15 cellular contexts compared by ENCODE assay signal in the genomic region with DNA sequence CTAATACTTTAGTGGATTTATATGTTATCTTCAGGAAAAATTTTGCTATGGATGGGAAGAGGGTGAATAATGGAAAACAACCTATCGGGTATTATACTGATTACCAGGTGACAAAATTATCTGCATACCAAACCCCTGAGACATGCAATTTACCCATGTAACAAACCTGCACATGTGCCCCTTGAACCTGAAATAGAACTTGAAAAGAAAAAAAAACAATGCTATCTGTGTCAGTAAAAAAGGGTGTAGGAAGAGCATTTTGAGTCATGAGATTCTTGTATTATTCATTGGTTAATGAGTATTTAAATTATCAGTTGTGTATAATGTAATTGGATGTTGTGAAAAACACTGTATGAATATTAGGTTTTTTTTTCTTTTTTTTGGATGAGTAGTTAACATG.
"Had no signal": no experiment of that assay in that cellular context is flagged by ENCODE, and none has a peak within 500 bp of the region (broad histone marks: within the 10 kb centered on the region; RNA-seq: fewer than 3 reads in every experiment).

No MANE protein-coding gene starts in this region.

- H3K9me3 Mint-ChIP-seq: activated CD4-positive, alpha-beta T cell treated with anti-CD3 and anti-CD28 coated beads, Interleukin-2, amount 10 ng/mL, durations not matched to agents 7 days and 5 days; activated naive CD4-positive, alpha-beta T cell treated with anti-CD3 and anti-CD28 coated beads, Interleukin-2, amount 10 ng/mL, durations not matched to agents 7 days and 5 days; activated T-helper 2 cell treated with anti-CD3 and anti-CD28 coated beads, Interferon-gamma antibody, Interleukin-2, Interleukin-4, amounts not matched to agents 10 μg/mL and 5 μg/mL and 100 μg/mL, durations not matched to agents 14 hours and 24 hours and 36 hours; nephron had no signal

- H3K36me3 Mint-ChIP-seq: activated naive CD4-positive, alpha-beta T cell treated with anti-CD3 and anti-CD28 coated beads, Interleukin-2, amount 10 ng/mL, durations not matched to agents 7 days and 5 days had no signal

- H3K4me1 Mint-ChIP-seq: activated CD4-positive, alpha-beta T cell treated with anti-CD3 and anti-CD28 coated beads, Interleukin-2, amount 10 ng/mL, durations not matched to agents 7 days and 5 days; activated naive CD4-positive, alpha-beta T cell treated with anti-CD3 and anti-CD28 coated beads, Interleukin-2, amount 10 ng/mL, durations not matched to agents 7 days and 5 days had no signal

- H3K9me3 ChIP-seq: ovary, stomach, thoracic aorta had no signal

- H3K4me3 ChIP-seq: ovary, stomach, thoracic aorta had no signal

- H3K27ac ChIP-seq: ovary, stomach, thoracic aorta had no signal

- H3K27ac Mint-ChIP-seq: activated CD4-positive, alpha-beta T cell treated with anti-CD3 and anti-CD28 coated beads, Interleukin-2, amount 10 ng/mL, durations not matched to agents 7 days and 5 days; activated naive CD4-positive, alpha-beta T cell treated with anti-CD3 and anti-CD28 coated beads, Interleukin-2, amount 10 ng/mL, durations not matched to agents 7 days and 5 days; activated T-helper 2 cell treated with anti-CD3 and anti-CD28 coated beads, Interferon-gamma antibody, Interleukin-2, Interleukin-4, amounts not matched to agents 10 μg/mL and 5 μg/mL and 100 μg/mL, durations not matched to agents 14 hours and 24 hours and 36 hours; nephron had no signal

- H3K4me1 ChIP-seq: stomach had no signal

- H3K4me3 Mint-ChIP-seq: activated CD4-positive, alpha-beta T cell treated with anti-CD3 and anti-CD28 coated beads, Interleukin-2, amount 10 ng/mL, durations not matched to agents 7 days and 5 days; activated naive CD4-positive, alpha-beta T cell treated with anti-CD3 and anti-CD28 coated beads, Interleukin-2, amount 10 ng/mL, durations not matched to agents 7 days and 5 days; nephron had no signal

- DNase-seq: activated CD4-positive, alpha-beta T cell treated with anti-CD3 and anti-CD28 coated beads, Interleukin-2, amount 10 ng/mL, durations not matched to agents 7 days and 5 days; activated CD4-positive, CD25-positive, alpha-beta regulatory T cell; activated naive CD4-positive, alpha-beta T cell treated with anti-CD3 and anti-CD28 coated beads, Interleukin-2, amount 10 ng/mL, durations not matched to agents 7 days and 5 days; caudate nucleus; cortex of kidney; effector memory CD4-positive, alpha-beta T cell; erythroblast; glutamatergic neuron; ovary; stimulated activated CD4-positive, alpha-beta T cell treated with anti-CD3 and anti-CD28 coated beads, Interleukin-15, amount 100 ng/mL, for 24 hours; stimulated activated CD4-positive, alpha-beta T cell treated with anti-CD3 and anti-CD28 coated beads, Interleukin-4, amount 100 ng/mL, for 4 hours; stomach had no signal

- H3K27me3 Mint-ChIP-seq: activated CD4-positive, alpha-beta T cell treated with anti-CD3 and anti-CD28 coated beads, Interleukin-2, amount 10 ng/mL, durations not matched to agents 7 days and 5 days; activated naive CD4-positive, alpha-beta T cell treated with anti-CD3 and anti-CD28 coated beads, Interleukin-2, amount 10 ng/mL, durations not matched to agents 7 days and 5 days had no signal

- H3K27me3 ChIP-seq: ovary, stomach had no signal

- H3K36me3 ChIP-seq: ovary, stomach, thoracic aorta had no signal
